In genomic region chr16:84585886-84586285, GRCh38 we compare ENCODE assay signal across 1 cellular context.
TF ChIP-seq lines count a peak whose summit lies in the region.

No MANE protein-coding gene starts in this region.

TF ChIP-seq in K562, 482 proteins besides CTCF, POLR2A, EP300 and RAD21 (continued from another document):
- TF ChIP-seq RERE (CRISPR knock-in tag; IDR thresholded peaks at IDR 0.05; ENCODE audit: borderline replicate concordance): no peak
- peak; percentile 29 for TF ChIP-seq NFYB (IDR thresholded peaks at IDR 0.05; ENCODE audit: extremely low read depth, insufficient read length)
- no peak for TF ChIP-seq KAT2B (IDR thresholded peaks at IDR 0.05; ENCODE audit: low read depth, low read length)
- TF ChIP-seq PCBP2 (IDR thresholded peaks at IDR 0.05; ENCODE audit: low read depth, low read length, poor library complexity, severe bottlenecking): no peak
- TF ChIP-seq, protein P1, sequence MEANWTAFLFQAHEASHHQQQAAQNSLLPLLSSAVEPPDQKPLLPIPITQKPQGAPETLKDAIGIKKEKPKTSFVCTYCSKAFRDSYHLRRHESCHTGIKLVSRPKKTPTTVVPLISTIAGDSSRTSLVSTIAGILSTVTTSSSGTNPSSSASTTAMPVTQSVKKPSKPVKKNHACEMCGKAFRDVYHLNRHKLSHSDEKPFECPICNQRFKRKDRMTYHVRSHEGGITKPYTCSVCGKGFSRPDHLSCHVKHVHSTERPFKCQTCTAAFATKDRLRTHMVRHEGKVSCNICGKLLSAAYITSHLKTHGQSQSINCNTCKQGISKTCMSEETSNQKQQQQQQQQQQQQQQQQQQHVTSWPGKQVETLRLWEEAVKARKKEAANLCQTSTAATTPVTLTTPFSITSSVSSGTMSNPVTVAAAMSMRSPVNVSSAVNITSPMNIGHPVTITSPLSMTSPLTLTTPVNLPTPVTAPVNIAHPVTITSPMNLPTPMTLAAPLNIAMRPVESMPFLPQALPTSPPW (CRISPR knock-in tag; IDR thresholded peaks at IDR 0.05): no peak
- TF ChIP-seq ELF4 (CRISPR knock-in tag; IDR thresholded peaks at IDR 0.05): no peak
- peak; percentile 95 for TF ChIP-seq RAD51 (IDR thresholded peaks at IDR 0.05; ENCODE audit: borderline replicate concordance, low read depth)
- no peak for TF ChIP-seq PHB2 (IDR thresholded peaks at IDR 0.05; ENCODE audit: low read depth)
- TF ChIP-seq ELF2 (CRISPR knock-in tag; IDR thresholded peaks at IDR 0.05): no peak
- no peak for TF ChIP-seq DACH1 (IDR thresholded peaks at IDR 0.05; ENCODE audit: partially characterized antibody)
- TF ChIP-seq, protein P2, sequence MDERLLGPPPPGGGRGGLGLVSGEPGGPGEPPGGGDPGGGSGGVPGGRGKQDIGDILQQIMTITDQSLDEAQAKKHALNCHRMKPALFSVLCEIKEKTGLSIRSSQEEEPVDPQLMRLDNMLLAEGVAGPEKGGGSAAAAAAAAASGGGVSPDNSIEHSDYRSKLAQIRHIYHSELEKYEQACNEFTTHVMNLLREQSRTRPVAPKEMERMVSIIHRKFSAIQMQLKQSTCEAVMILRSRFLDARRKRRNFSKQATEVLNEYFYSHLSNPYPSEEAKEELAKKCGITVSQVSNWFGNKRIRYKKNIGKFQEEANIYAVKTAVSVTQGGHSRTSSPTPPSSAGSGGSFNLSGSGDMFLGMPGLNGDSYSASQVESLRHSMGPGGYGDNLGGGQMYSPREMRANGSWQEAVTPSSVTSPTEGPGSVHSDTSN (CRISPR knock-in tag; IDR thresholded peaks at IDR 0.05; ENCODE audit: low read depth): peak; percentile 78
- TF ChIP-seq, protein P2 (tag; conservative IDR thresholded peaks at IDR 0.05; ENCODE audit: low read depth): peak; percentile 93
- no peak for TF ChIP-seq CXXC5 (CRISPR knock-in tag; IDR thresholded peaks at IDR 0.05)
- TF ChIP-seq ARHGAP35 (IDR thresholded peaks at IDR 0.05; ENCODE audit: partially characterized antibody): no peak
- TF ChIP-seq HMG20A (CRISPR knock-in tag; conservative IDR thresholded peaks at IDR 0.05): no peak
- TF ChIP-seq SUPT5H (IDR thresholded peaks at IDR 0.05): no peak
- TF ChIP-seq MYC (IDR thresholded peaks at IDR 0.05; ENCODE audit: low read depth, low read length): no peak
- no peak for TF ChIP-seq MYC (CRISPR knock-in tag; IDR thresholded peaks at IDR 0.05; ENCODE audit: borderline replicate concordance, low read depth)
- no peak for TF ChIP-seq MAZ (CRISPR knock-in tag; conservative IDR thresholded peaks at IDR 0.05 in 1 of 2, IDR thresholded peaks at IDR 0.05 in 1 of 2)
- peak; percentile 90 for TF ChIP-seq TOE1 (IDR thresholded peaks at IDR 0.05; ENCODE audit: borderline replicate concordance)
- TF ChIP-seq TOE1 (CRISPR knock-in tag; IDR thresholded peaks at IDR 0.05; ENCODE audit: borderline replicate concordance, low read depth): no peak
- TF ChIP-seq, protein P3, sequence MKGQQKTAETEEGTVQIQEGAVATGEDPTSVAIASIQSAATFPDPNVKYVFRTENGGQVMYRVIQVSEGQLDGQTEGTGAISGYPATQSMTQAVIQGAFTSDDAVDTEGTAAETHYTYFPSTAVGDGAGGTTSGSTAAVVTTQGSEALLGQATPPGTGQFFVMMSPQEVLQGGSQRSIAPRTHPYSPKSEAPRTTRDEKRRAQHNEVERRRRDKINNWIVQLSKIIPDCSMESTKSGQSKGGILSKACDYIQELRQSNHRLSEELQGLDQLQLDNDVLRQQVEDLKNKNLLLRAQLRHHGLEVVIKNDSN (CRISPR knock-in tag; IDR thresholded peaks at IDR 0.05): peak; percentile 97
- TF ChIP-seq TCFL5 (CRISPR knock-in tag; conservative IDR thresholded peaks at IDR 0.05): no peak
- TF ChIP-seq ZNF408 (CRISPR knock-in tag; IDR thresholded peaks at IDR 0.05; ENCODE audit: low read depth): no peak
- TF ChIP-seq REST (CRISPR knock-in tag; IDR thresholded peaks at IDR 0.05; ENCODE audit: low read depth): no peak
- TF ChIP-seq, protein P4, sequence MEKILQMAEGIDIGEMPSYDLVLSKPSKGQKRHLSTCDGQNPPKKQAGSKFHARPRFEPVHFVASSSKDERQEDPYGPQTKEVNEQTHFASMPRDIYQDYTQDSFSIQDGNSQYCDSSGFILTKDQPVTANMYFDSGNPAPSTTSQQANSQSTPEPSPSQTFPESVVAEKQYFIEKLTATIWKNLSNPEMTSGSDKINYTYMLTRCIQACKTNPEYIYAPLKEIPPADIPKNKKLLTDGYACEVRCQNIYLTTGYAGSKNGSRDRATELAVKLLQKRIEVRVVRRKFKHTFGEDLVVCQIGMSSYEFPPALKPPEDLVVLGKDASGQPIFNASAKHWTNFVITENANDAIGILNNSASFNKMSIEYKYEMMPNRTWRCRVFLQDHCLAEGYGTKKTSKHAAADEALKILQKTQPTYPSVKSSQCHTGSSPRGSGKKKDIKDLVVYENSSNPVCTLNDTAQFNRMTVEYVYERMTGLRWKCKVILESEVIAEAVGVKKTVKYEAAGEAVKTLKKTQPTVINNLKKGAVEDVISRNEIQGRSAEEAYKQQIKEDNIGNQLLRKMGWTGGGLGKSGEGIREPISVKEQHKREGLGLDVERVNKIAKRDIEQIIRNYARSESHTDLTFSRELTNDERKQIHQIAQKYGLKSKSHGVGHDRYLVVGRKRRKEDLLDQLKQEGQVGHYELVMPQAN (IDR thresholded peaks at IDR 0.05; ENCODE audit: borderline replicate concordance): no peak
- TF ChIP-seq MEIS2 (IDR thresholded peaks at IDR 0.05; ENCODE audit: partially characterized antibody): peak; percentile 70
- TF ChIP-seq FOS (IDR thresholded peaks at IDR 0.05; ENCODE audit: extremely low read depth, insufficient read length): peak; percentile 65
- 0 out of 2 replicates have a peak, but pooled peaks have one; percentile 18 for TF ChIP-seq SPI1 (IDR thresholded peaks at IDR 0.05; ENCODE audit: borderline replicate concordance, low read depth, low read length)
- no peak for TF ChIP-seq FOXK2 (conservative IDR thresholded peaks at IDR 0.05 in 1 of 2, IDR thresholded peaks at IDR 0.05 in 1 of 2; ENCODE audit: low read depth in 2 of 2)
- TF ChIP-seq CBFA2T2 (conservative IDR thresholded peaks at IDR 0.05): peak; percentile 65
- peak; percentile 83 for TF ChIP-seq BHLHE40 (IDR thresholded peaks at IDR 0.05; ENCODE audit: low read length)
- TF ChIP-seq PCBP1 (IDR thresholded peaks at IDR 0.05; ENCODE audit: low read depth, low read length, poor library complexity, severe bottlenecking): no peak
- TF ChIP-seq, protein P5, sequence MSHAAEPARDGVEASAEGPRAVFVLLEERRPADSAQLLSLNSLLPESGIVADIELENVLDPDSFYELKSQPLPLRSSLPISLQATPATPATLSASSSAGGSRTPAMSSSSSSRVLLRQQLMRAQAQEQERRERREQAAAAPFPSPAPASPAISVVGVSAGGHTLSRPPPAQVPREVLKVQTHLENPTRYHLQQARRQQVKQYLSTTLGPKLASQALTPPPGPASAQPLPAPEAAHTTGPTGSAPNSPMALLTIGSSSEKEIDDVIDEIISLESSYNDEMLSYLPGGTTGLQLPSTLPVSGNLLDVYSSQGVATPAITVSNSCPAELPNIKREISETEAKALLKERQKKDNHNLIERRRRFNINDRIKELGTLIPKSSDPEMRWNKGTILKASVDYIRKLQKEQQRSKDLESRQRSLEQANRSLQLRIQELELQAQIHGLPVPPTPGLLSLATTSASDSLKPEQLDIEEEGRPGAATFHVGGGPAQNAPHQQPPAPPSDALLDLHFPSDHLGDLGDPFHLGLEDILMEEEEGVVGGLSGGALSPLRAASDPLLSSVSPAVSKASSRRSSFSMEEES (CRISPR knock-in tag; IDR thresholded peaks at IDR 0.05): peak; percentile 78
- TF ChIP-seq KLF16 (IDR thresholded peaks at IDR 0.05): no peak
- no peak for TF ChIP-seq L3MBTL2 (IDR thresholded peaks at IDR 0.05)
- TF ChIP-seq ZNF512 (tag; IDR thresholded peaks at IDR 0.05): no peak
- TF ChIP-seq THRAP3 (IDR thresholded peaks at IDR 0.05; ENCODE audit: borderline replicate concordance): no peak
- no peak for TF ChIP-seq ZNF165 (CRISPR knock-in tag; IDR thresholded peaks at IDR 0.05; ENCODE audit: borderline replicate concordance)
- TF ChIP-seq PKNOX1 (IDR thresholded peaks at IDR 0.05): peak; percentile 98
- no peak for TF ChIP-seq ZFPM2 (CRISPR knock-in tag; IDR thresholded peaks at IDR 0.05)
- TF ChIP-seq RBM25 (IDR thresholded peaks at IDR 0.05; ENCODE audit: low read depth, low read length, severe bottlenecking): peak; percentile 37
TF ChIP-seq in K562: peak in this region for 14.
